ENCODE assay signal across 1 cellular context in genomic region chr9:38128752-38129270, GRCh38.
TF ChIP-seq lines count a peak whose summit lies in the region.

No MANE protein-coding gene starts in this region.

TF ChIP-seq in K562, 482 proteins besides CTCF, POLR2A, EP300 and RAD21:
- TF ChIP-seq NCOR1 (IDR thresholded peaks at IDR 0.05) (no peak), ZNF3 (CRISPR knock-in tag; IDR thresholded peaks at IDR 0.05) (no peak), ZC3H11A (IDR thresholded peaks at IDR 0.05; ENCODE audit: low read depth, low read length) (no peak), RBM34 (IDR thresholded peaks at IDR 0.05; ENCODE audit: borderline replicate concordance, insufficient read depth, low read length) (no peak), ZNF184 (CRISPR knock-in tag; IDR thresholded peaks at IDR 0.05) (no peak), ZNF282 (CRISPR knock-in tag; IDR thresholded peaks at IDR 0.05) (no peak), ZNF830 (CRISPR knock-in tag; IDR thresholded peaks at IDR 0.05) (no peak), CCNT2 (IDR thresholded peaks at IDR 0.05; ENCODE audit: borderline replicate concordance, extremely low read depth, insufficient read length, low read depth, low read length) (no peak), GABPB1 (CRISPR knock-in tag; IDR thresholded peaks at IDR 0.05) (no peak), OTX1 (CRISPR knock-in tag; IDR thresholded peaks at IDR 0.05) (peak; percentile 47; the same call in 1 of the 2 replicates), MTA3 (IDR thresholded peaks at IDR 0.05; ENCODE audit: borderline replicate concordance) (no peak), ZNF561 (CRISPR knock-in tag; conservative IDR thresholded peaks at IDR 0.05) (no peak), ZNF445 (CRISPR knock-in tag; IDR thresholded peaks at IDR 0.05; ENCODE audit: low read depth) (no peak), ADNP (tag; IDR thresholded peaks at IDR 0.05) (no peak), ELF4 (CRISPR knock-in tag; IDR thresholded peaks at IDR 0.05) (peak; percentile 62; the same call in 1 of the 2 replicates), ZBTB1 (CRISPR knock-in tag; IDR thresholded peaks at IDR 0.05; ENCODE audit: borderline replicate concordance, low read depth) (no peak), EGR1 (conservative IDR thresholded peaks at IDR 0.05) (peak; percentile 45; the same call in 1 of the 2 replicates), ZNF764 (CRISPR knock-in tag; IDR thresholded peaks at IDR 0.05; ENCODE audit: low read depth) (no peak)
